Comparison of ENCODE assay signal across 12 cellular contexts in genomic region chr9:88954073-88954472, GRCh38. TPM values are rescaled to one million over a fixed set of nuclear protein-coding genes. Genes with fewer than 3 reads are reported as not detected.
DNase-seq lines count a peak whose midpoint lies in the region; ATAC-seq and TF ChIP-seq lines count a peak whose summit lies in the region.
"Had no signal": no experiment of that assay in that cellular context is flagged by ENCODE, and none has a peak within 500 bp of the region (broad histone marks: within the 10 kb centered on the region; RNA-seq: fewer than 3 reads in every experiment).

No MANE protein-coding gene starts in this region.

- H3K36me3 Mint-ChIP-seq in activated T-cell treated with anti-CD3 and anti-CD28 coated beads, Interleukin-2, amount 50 U/mL, for 4 hours (ENCODE audit: insufficient read depth), result no peaks in the 10 kb centered on the region
- no peaks in the 10 kb centered on the region for H3K36me3 Mint-ChIP-seq in Calu3 (ENCODE audit: insufficient read depth, unreplicated experiment)

- intact Hi-C loops in breast epithelium (cut with DNase I; ENCODE audit: low total_unique reads) (no loop called here), sigmoid colon (cut with DNase I) (no loop called here), Calu3 (cut with micrococcal nuclease; ENCODE audit: unreplicated experiment) (no loop called here), posterior cingulate gyrus (cut with DNase I) (no loop called here)

- WGBS in sigmoid colon, 2 donors, result 67 to 73% methylated on average over 2 of the region's 2 CpGs

- H3K4me1 Mint-ChIP-seq in activated T-cell treated with anti-CD3 and anti-CD28 coated beads, Interleukin-2, amount 50 U/mL, for 4 hours (ENCODE audit: low read depth), result no peaks in the 10 kb centered on the region
- H3K4me1 Mint-ChIP-seq in Calu3 (ENCODE audit: low read depth, unreplicated experiment), result peaks cover 9% of the 10 kb centered on the region
- H3K4me1 Mint-ChIP-seq: activated B cell treated with CpG ODN at 0.5 μM for 24 hours had no signal

- peaks cover 24% of the 10 kb centered on the region for H3K27me3 Mint-ChIP-seq in activated T-cell treated with anti-CD3 and anti-CD28 coated beads, Interleukin-2, amount 50 U/mL, for 4 hours (ENCODE audit: low read depth)
- no peaks in the 10 kb centered on the region for H3K27me3 Mint-ChIP-seq in Calu3 (ENCODE audit: unreplicated experiment)

- no peak overlapping the region for H3K4me3 ChIP-seq in DND-41 (ENCODE audit: low read depth in 1 of 2, low read length in 2 of 2)
- no peak overlapping the region for H3K4me3 ChIP-seq in breast epithelium
- H3K4me3 ChIP-seq in sigmoid colon, result no peak overlapping the region
- H3K4me3 ChIP-seq: right lobe of liver had no signal

- H3K9ac ChIP-seq in DND-41 (ENCODE audit: low read depth, low read length), result no peak overlapping the region

- H3K27ac ChIP-seq in DND-41 (ENCODE audit: low read length), result no peak overlapping the region
- peak overlapping the region; percentile 32 for H3K27ac ChIP-seq in KOPT-K1 (ENCODE audit: low read depth, low read length, poor library complexity, severe bottlenecking)
- H3K27ac ChIP-seq in breast epithelium, result peak overlapping the region; percentile 69 to 87
- peak overlapping the region in 3 of 4 donors; percentile 14 to 64 (median 55) for H3K27ac ChIP-seq in sigmoid colon
- H3K27ac ChIP-seq: right lobe of liver had no signal

- ATAC-seq in DND-41 (ENCODE audit: insufficient read depth, low read depth), result peak; percentile 74
- ATAC-seq in activated T-cell treated with anti-CD3 and anti-CD28 coated beads, Interleukin-2, amount 50 U/mL, for 4 hours, result no peak
- ATAC-seq: activated naive CD8-positive, alpha-beta T cell treated with anti-CD3 and anti-CD28 coated beads, Interleukin-2, amount 50 U/mL, for 24 hours had no signal

- H3K4me1 ChIP-seq in DND-41 (ENCODE audit: insufficient read depth, low read length) (peaks cover 14% of the 10 kb centered on the region), breast epithelium (no peaks in the 10 kb centered on the region), sigmoid colon (peaks cover 0 to 33% (median 28%) of the 10 kb centered on the region in 4 donors)
- H3K4me1 ChIP-seq: right lobe of liver had no signal

- no peak for TF ChIP-seq POLR2A in breast epithelium (IDR thresholded peaks at IDR 0.05)
- TF ChIP-seq POLR2A in sigmoid colon (IDR thresholded peaks at IDR 0.05), result no peak

- CTCF ChIA-PET in Calu3 (lab: Charles Lee), result no interaction called here

- no peaks in the 10 kb centered on the region for H3K9me3 ChIP-seq in DND-41 (ENCODE audit: insufficient read depth, low read length, severe bottlenecking)
- no peaks in the 10 kb centered on the region for H3K9me3 ChIP-seq in KOPT-K1 (ENCODE audit: insufficient read depth, low read length, poor library complexity, severe bottlenecking)
- no peaks in the 10 kb centered on the region for H3K9me3 ChIP-seq in breast epithelium
- no peaks in the 10 kb centered on the region for H3K9me3 ChIP-seq in sigmoid colon
- H3K9me3 ChIP-seq: right lobe of liver had no signal

- no peaks in the 10 kb centered on the region for H3K79me2 ChIP-seq in DND-41 (ENCODE audit: insufficient read depth, low read length)

- BruUV-seq in Calu3 (replicated peaks; lab: Mats Ljungman, UMichigan), result no TSS peak

- DNase-seq in DND-41 (peak; percentile 39), breast epithelium (ENCODE audit: low spot score in 2 of 2) (no peak), sigmoid colon (no peak), Calu3 (no peak), posterior cingulate gyrus (no peak)
- DNase-seq in activated T-cell treated with anti-CD3 and anti-CD28 coated beads, Interleukin-2, amount 50 U/mL, for 4 hours, result no peak
- DNase-seq: activated B cell treated with CpG ODN at 0.5 μM for 24 hours; activated naive CD8-positive, alpha-beta T cell treated with anti-CD3 and anti-CD28 coated beads, Interleukin-2, amount 50 U/mL, for 24 hours; naive B cell; NCI-H2081 treated with DMSO at 0.1 percent for 48 hours; right lobe of liver had no signal

- H3K27me3 ChIP-seq in DND-41 (ENCODE audit: insufficient read depth, low read length, poor library complexity), result no peaks in the 10 kb centered on the region
- H3K27me3 ChIP-seq in breast epithelium, result no peaks in the 10 kb centered on the region
- no peaks in the 10 kb centered on the region for H3K27me3 ChIP-seq in sigmoid colon
- H3K27me3 ChIP-seq: right lobe of liver had no signal

- H2AFZ ChIP-seq in DND-41 (ENCODE audit: low read depth, low read length), result no peak overlapping the region

- no peak overlapping the region for H3K4me3 Mint-ChIP-seq in activated T-cell treated with anti-CD3 and anti-CD28 coated beads, Interleukin-2, amount 50 U/mL, for 4 hours
- no peak overlapping the region for H3K4me3 Mint-ChIP-seq in Calu3 (ENCODE audit: low read depth, unreplicated experiment)
- H3K4me3 Mint-ChIP-seq: activated B cell treated with CpG ODN at 0.5 μM for 24 hours; activated naive CD8-positive, alpha-beta T cell treated with anti-CD3 and anti-CD28 coated beads, Interleukin-2, amount 50 U/mL, for 24 hours had no signal

- no peak overlapping the region for H3K4me2 ChIP-seq in DND-41 (ENCODE audit: insufficient read depth, low read length)

- TF ChIP-seq EP300 in sigmoid colon (IDR thresholded peaks at IDR 0.05), result no peak

- no peak overlapping the region for H3K27ac Mint-ChIP-seq in Calu3 (ENCODE audit: unreplicated experiment)
- H3K27ac Mint-ChIP-seq: activated B cell treated with CpG ODN at 0.5 μM for 24 hours; activated naive CD8-positive, alpha-beta T cell treated with anti-CD3 and anti-CD28 coated beads, Interleukin-2, amount 50 U/mL, for 24 hours had no signal

- TF ChIP-seq CTCF in DND-41 (IDR thresholded peaks at IDR 0.05; ENCODE audit: borderline replicate concordance, extremely low read depth, low read length, poor library complexity, severe bottlenecking) (no peak), breast epithelium (IDR thresholded peaks at IDR 0.05) (no peak), sigmoid colon (IDR thresholded peaks at IDR 0.05) (no peak), Calu3 (IDR thresholded peaks at IDR 0.05; ENCODE audit: unreplicated experiment) (no peak)

- H4K20me1 ChIP-seq in DND-41 (ENCODE audit: insufficient read depth, low read length), result no peaks in the 10 kb centered on the region; the same call in 1 of the 2 replicates

- no peaks in the 10 kb centered on the region for H3K9me3 Mint-ChIP-seq in activated T-cell treated with anti-CD3 and anti-CD28 coated beads, Interleukin-2, amount 50 U/mL, for 4 hours
- no peaks in the 10 kb centered on the region for H3K9me3 Mint-ChIP-seq in Calu3 (ENCODE audit: low read depth, unreplicated experiment)
- H3K9me3 Mint-ChIP-seq: activated B cell treated with CpG ODN at 0.5 μM for 24 hours; activated naive CD8-positive, alpha-beta T cell treated with anti-CD3 and anti-CD28 coated beads, Interleukin-2, amount 50 U/mL, for 24 hours had no signal

- no peaks in the 10 kb centered on the region for H3K36me3 ChIP-seq in DND-41 (ENCODE audit: insufficient read depth, low read length)
- no peaks in the 10 kb centered on the region for H3K36me3 ChIP-seq in KOPT-K1 (ENCODE audit: insufficient read depth, low read length)
- no peaks in the 10 kb centered on the region for H3K36me3 ChIP-seq in breast epithelium
- no peaks in the 10 kb centered on the region for H3K36me3 ChIP-seq in sigmoid colon
- H3K36me3 ChIP-seq: right lobe of liver had no signal

RNA-seq across cellular contexts. Expression of gene S1PR3, which starts 37.2 kb away (rescaled TPM):
- total RNA-seq in breast epithelium (10 to 100 TPM; 16.6 to 27.7 (median 18.7) TPM), sigmoid colon (10 to 100 TPM; 10.4 to 33.0 (median 16.8) TPM), Calu3 (2022) (0.66 and 0.76 TPM in 2 replicates)
- 1 to 10 TPM in 2 of 3 donors, under 1 TPM in 1; 0.23 to 7.8 (median 2.4) TPM for polyA plus RNA-seq in sigmoid colon
- 1 to 10 TPM in 2 of 3 donors, under 1 TPM in 1; 0.58 to 2.3 (median 1.8) TPM for total RNA-seq in activated T-cell treated with anti-CD3 and anti-CD28 coated beads, Interleukin-2, amount 50 U/mL, for 4 hours
- total RNA-seq: activated B cell treated with CpG ODN at 0.5 μM for 24 hours had no signal
